ENCODE assay signal across 14 cellular contexts in the genomic region with DNA sequence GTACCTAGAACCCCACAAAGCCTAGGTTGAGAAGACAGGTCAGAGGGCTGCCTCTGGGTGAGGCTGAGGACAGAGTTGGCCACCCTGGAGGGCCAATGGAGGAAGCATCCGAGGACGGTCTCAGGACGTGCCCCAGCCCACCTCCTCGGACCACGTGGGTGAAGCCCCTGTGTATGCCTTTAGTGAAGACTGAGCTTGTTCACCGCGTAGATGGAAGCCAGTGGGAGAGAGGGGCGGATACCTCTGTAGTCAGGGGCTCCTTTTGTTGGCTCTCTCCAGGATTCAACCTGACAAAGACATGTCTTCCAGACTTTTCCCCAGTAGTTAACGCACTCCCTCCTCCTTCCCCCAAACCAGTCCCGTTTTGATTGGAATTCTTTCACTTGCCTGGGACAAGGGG.
DNase-seq lines count a peak whose midpoint lies in the region; ATAC-seq and TF ChIP-seq lines count a peak whose summit lies in the region.
"Had no signal": no experiment of that assay in that cellular context is flagged by ENCODE, and none has a peak within 500 bp of the region (broad histone marks: within the 10 kb centered on the region; RNA-seq: fewer than 3 reads in every experiment).

No MANE protein-coding gene starts in this region.

- H3K27ac ChIP-seq in right cardiac atrium (ENCODE audit: low read length), result peak overlapping the region; percentile 100
- H3K27ac ChIP-seq in esophagus squamous epithelium, result peak overlapping the region; percentile 68 to 99 (median 96)
- H3K27ac ChIP-seq in psoas muscle, result peak overlapping the region; percentile 99
- peak overlapping the region; percentile 79 to 83 for H3K27ac ChIP-seq in aorta (ENCODE audit: low read depth in 1 of 2, low read length in 2 of 2)

- DNase-seq in right cardiac atrium, result no peak
- DNase-seq in left cardiac atrium, result no peak
- no peak for DNase-seq in esophagus squamous epithelium (lab: John Stamatoyannopoulos, UW)
- DNase-seq in psoas muscle, result peak in 1 of 2 donors; percentile 55
- DNase-seq in aorta, result peak in 1 of 2 donors; percentile 49
- no peak for DNase-seq in NK-92 (lab: John Stamatoyannopoulos, UW; ENCODE audit: unreplicated experiment)
- no peak for DNase-seq in cerebellum (ENCODE audit: low spot score)
- DNase-seq: ACHN; activated CD4-positive, alpha-beta T cell treated with anti-CD3 and anti-CD28 coated beads, Interleukin-2, amount 10 ng/mL, durations not matched to agents 24 days and 14 days; activated naive CD8-positive, alpha-beta T cell treated with anti-CD3 and anti-CD28 coated beads, Interleukin-2, amount 50 U/mL, for 24 hours; activated T-cell treated with anti-CD3 and anti-CD28 coated beads, Interleukin-2, amount 50 U/mL, for 1 hour; midbrain; NCI-H774 had no signal

- intact Hi-C loops in right cardiac atrium (cut with DNase I), result loop anchor here in 2 of 4 donors (5.0 kb wide), 1 partner anchor 108 kb away; no protein-coding TSS in a partner anchor
- intact Hi-C loops in left cardiac atrium (cut with DNase I), result loop anchor here in 1 of 2 donors (10.0 kb wide), 1 partner anchor 85 kb away; no protein-coding TSS in a partner anchor
- intact Hi-C loops in esophagus squamous epithelium (cut with DNase I), result no loop called here
- intact Hi-C loops in psoas muscle (cut with DNase I), result loop anchor here in 1 of 2 donors (5.0 kb wide), 1 partner anchor 108 kb away; no protein-coding TSS in a partner anchor
- intact Hi-C loops in aorta (cut with DNase I), result loop anchor here (5.0 kb wide), 2 partner anchors 38 to 108 kb away; no protein-coding TSS in a partner anchor

- H3K4me1 ChIP-seq in right cardiac atrium (ENCODE audit: control insufficient read depth, insufficient read depth, low read length), result peaks cover 71% of the 10 kb centered on the region
- peaks cover 58 to 100% (median 87%) of the 10 kb centered on the region in 3 donors for H3K4me1 ChIP-seq in esophagus squamous epithelium
- peaks cover 98% of the 10 kb centered on the region for H3K4me1 ChIP-seq in psoas muscle
- peaks cover 34 to 38% of the 10 kb centered on the region in 2 donors for H3K4me1 ChIP-seq in aorta (ENCODE audit: control insufficient read depth in 1 of 2, insufficient read depth in 2 of 2, low read length in 2 of 2)

- H3K4me3 ChIP-seq in right cardiac atrium (ENCODE audit: low read length), result no peak overlapping the region
- no peak overlapping the region for H3K4me3 ChIP-seq in esophagus squamous epithelium
- H3K4me3 ChIP-seq in psoas muscle, result no peak overlapping the region
- no peak overlapping the region for H3K4me3 ChIP-seq in aorta (ENCODE audit: low read length in 2 of 2)

- WGBS in right cardiac atrium, result 90% methylated on average over 10 of the region's 10 CpGs
- WGBS in esophagus squamous epithelium, 2 donors, result 86 to 93% methylated on average over 3 to 10 of the region's 10 CpGs
- 78 to 89% (median 80%) methylated on average over 10 of the region's 10 CpGs for WGBS in psoas muscle, 3 donors
- 78 to 80% methylated on average over 10 of the region's 10 CpGs for WGBS in aorta, 2 donors

- peaks cover 0 to 14% (median 0%) of the 10 kb centered on the region in 3 donors for H3K36me3 ChIP-seq in esophagus squamous epithelium
- H3K36me3 ChIP-seq in psoas muscle (ENCODE audit: insufficient read depth in 1 of 2, low read depth in 1 of 2), result no peaks in the 10 kb centered on the region
- no peaks in the 10 kb centered on the region for H3K36me3 ChIP-seq in aorta (ENCODE audit: control insufficient read depth in 1 of 2, insufficient read depth in 2 of 2, low read length in 1 of 2)

- no peaks in the 10 kb centered on the region for H3K27me3 ChIP-seq in right cardiac atrium (ENCODE audit: control insufficient read depth, insufficient read depth)
- H3K27me3 ChIP-seq in esophagus squamous epithelium, result peaks cover 0 to 48% (median 0%) of the 10 kb centered on the region in 4 donors
- no peaks in the 10 kb centered on the region for H3K27me3 ChIP-seq in psoas muscle (ENCODE audit: insufficient read depth in 3 of 3, low read length in 2 of 3)
- H3K27me3 ChIP-seq in aorta (ENCODE audit: control insufficient read depth in 1 of 2, insufficient read depth in 2 of 2, low read length in 1 of 2), result no peaks in the 10 kb centered on the region

- H3K9me3 ChIP-seq in right cardiac atrium (ENCODE audit: control insufficient read depth, low read length) (no peaks in the 10 kb centered on the region), esophagus squamous epithelium (no peaks in the 10 kb centered on the region), psoas muscle (no peaks in the 10 kb centered on the region), aorta (ENCODE audit: control insufficient read depth, low read length) (no peaks in the 10 kb centered on the region)

- TF ChIP-seq POLR2A in esophagus squamous epithelium (IDR thresholded peaks at IDR 0.05), result no peak

- TF ChIP-seq CTCF in esophagus squamous epithelium (IDR thresholded peaks at IDR 0.05), result no peak
- TF ChIP-seq CTCF in psoas muscle (IDR thresholded peaks at IDR 0.05), result no peak

- no peak for ATAC-seq in right cardiac atrium
- ATAC-seq in left cardiac atrium, result no peak
- no peak for ATAC-seq in psoas muscle
- ATAC-seq in aorta (ENCODE audit: low FRiP score), result no peak
- no peak for ATAC-seq in HG03342 (IDR thresholded peaks at IDR 0.05; ENCODE audit: unreplicated experiment)
- ATAC-seq: activated naive CD8-positive, alpha-beta T cell treated with anti-CD3 and anti-CD28 coated beads, Interleukin-2, amount 50 U/mL, for 24 hours had no signal
